ENCODE assay signal across 19 cellular contexts in the genomic region with DNA sequence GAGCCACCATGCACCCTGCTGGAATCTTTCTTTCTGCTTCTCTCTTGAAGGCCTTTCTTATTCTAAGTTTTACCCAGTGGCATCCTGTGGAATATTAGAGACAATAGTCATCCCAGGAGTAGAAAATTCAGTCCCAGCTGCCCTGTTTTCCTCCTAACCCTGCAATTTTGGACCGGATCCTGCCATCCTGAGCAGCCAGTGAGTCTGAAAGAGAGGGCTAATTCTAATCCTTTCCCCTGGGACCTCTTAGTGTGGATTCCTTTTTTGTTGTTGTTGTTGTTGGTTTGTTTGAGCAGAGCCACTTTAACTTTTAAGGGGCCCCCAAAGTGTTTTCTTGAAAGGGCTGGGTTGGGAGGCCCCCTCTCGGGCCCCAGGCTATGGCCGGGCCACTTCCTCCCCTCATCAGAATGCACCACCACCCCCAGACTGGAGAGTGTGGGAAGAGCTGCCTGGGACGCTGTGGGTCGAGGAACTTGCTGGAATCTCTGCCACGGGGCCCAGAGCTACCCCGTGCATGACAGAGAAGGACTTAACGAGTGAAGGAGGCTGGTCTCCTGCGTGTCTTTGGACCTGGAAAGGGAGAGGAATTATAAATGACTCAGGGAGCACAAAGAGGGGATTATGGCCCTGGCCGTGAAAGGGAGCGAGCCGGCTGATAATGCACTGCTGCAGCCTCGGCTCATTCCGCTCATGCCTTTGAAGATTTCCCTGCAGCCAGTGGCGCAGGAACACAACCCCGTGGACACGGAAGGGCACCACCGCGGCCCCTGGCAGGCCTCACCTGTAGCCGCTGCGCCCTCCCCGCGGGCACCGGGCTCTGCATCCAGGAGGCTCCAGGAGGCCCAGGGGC.
A peak's percentile ranks its signal among the peaks of the same experiment; 100 is the strongest.
DNase-seq lines count a peak whose midpoint lies in the region; ATAC-seq and TF ChIP-seq lines count a peak whose summit lies in the region.
"Had no signal": no experiment of that assay in that cellular context is flagged by ENCODE, and none has a peak within 500 bp of the region (broad histone marks: within the 10 kb centered on the region; RNA-seq: fewer than 3 reads in every experiment).

No MANE protein-coding gene starts in this region.

- TF ChIP-seq CTCF in WERI-Rb-1 (IDR thresholded peaks at IDR 0.05; ENCODE audit: low read depth, low read length): no peak
- TF ChIP-seq CTCF in hepatocyte (IDR thresholded peaks at IDR 0.05; ENCODE audit: poor library complexity): no peak
- TF ChIP-seq CTCF in neural cell (IDR thresholded peaks at IDR 0.05; ENCODE audit: poor library complexity, severe bottlenecking): no peak
- TF ChIP-seq CTCF in tibial artery (IDR thresholded peaks at IDR 0.05): no peak
- TF ChIP-seq CTCF in psoas muscle (IDR thresholded peaks at IDR 0.05): no peak

- no peak for TF ChIP-seq RAD21 in neural cell (conservative IDR thresholded peaks at IDR 0.05)

- H3K4me3 ChIP-seq in WERI-Rb-1 (ENCODE audit: low read depth, low read length) (no peak overlapping the region), hepatocyte (no peak overlapping the region), neural cell (ENCODE audit: low read length) (no peak overlapping the region), tibial artery (no peak overlapping the region), psoas muscle (no peak overlapping the region)
- H3K4me3 ChIP-seq: breast epithelium, lung, vagina had no signal

- H3K4me1 ChIP-seq in hepatocyte (ENCODE audit: insufficient read depth): peaks cover 3% of the 10 kb centered on the region
- peaks cover 0 to 30% (median 18%) of the 10 kb centered on the region in 4 donors for H3K4me1 ChIP-seq in tibial artery
- no peaks in the 10 kb centered on the region for H3K4me1 ChIP-seq in psoas muscle
- H3K4me1 ChIP-seq: breast epithelium, vagina had no signal

- no peaks in the 10 kb centered on the region for H3K36me3 ChIP-seq in WERI-Rb-1
- H3K36me3 ChIP-seq in hepatocyte (replicated peaks; ENCODE audit: insufficient read depth, low read depth): no peaks in the 10 kb centered on the region
- H3K36me3 ChIP-seq in neural cell (ENCODE audit: insufficient read depth, low read length): no peaks in the 10 kb centered on the region
- H3K36me3 ChIP-seq in tibial artery: no peaks in the 10 kb centered on the region
- no peaks in the 10 kb centered on the region for H3K36me3 ChIP-seq in psoas muscle (ENCODE audit: insufficient read depth in 1 of 2, low read depth in 1 of 2)
- H3K36me3 ChIP-seq: breast epithelium, vagina had no signal

- no peak for ATAC-seq in stimulated activated naive CD8-positive, alpha-beta T cell treated with anti-CD3 and anti-CD28 coated beads, Interleukin-15, Interleukin-2, amounts not matched to agents 100 U/mL and 50 U/mL, for 24 hours
- no peak for ATAC-seq in psoas muscle
- ATAC-seq: effector memory CD8-positive, alpha-beta T cell had no signal

- no peaks in the 10 kb centered on the region for H3K27me3 ChIP-seq in WERI-Rb-1 (ENCODE audit: insufficient read depth, low read depth, severe bottlenecking)
- H3K27me3 ChIP-seq in hepatocyte: peaks cover 5% of the 10 kb centered on the region
- no peaks in the 10 kb centered on the region for H3K27me3 ChIP-seq in neural cell (ENCODE audit: insufficient read depth, low read depth, low read length)
- no peaks in the 10 kb centered on the region for H3K27me3 ChIP-seq in tibial artery
- H3K27me3 ChIP-seq in psoas muscle (ENCODE audit: insufficient read depth in 3 of 3, low read length in 2 of 3): peaks cover 0 to 17% (median 0%) of the 10 kb centered on the region in 3 donors
- H3K27me3 ChIP-seq: vagina had no signal

- peak overlapping the region; percentile 71 for H3K4me2 ChIP-seq in hepatocyte
- H3K4me2 ChIP-seq in neural cell (ENCODE audit: low read length): no peak overlapping the region

- intact Hi-C loops in tibial artery (cut with DNase I; ENCODE audit: low total_unique reads) (no loop called here), psoas muscle (cut with DNase I) (no loop called here)

- H2AFZ ChIP-seq in hepatocyte (peak overlapping the region; percentile 26), neural cell (ENCODE audit: low read depth, low read length) (peak overlapping the region; percentile 21)

- no peaks in the 10 kb centered on the region for H3K9me2 ChIP-seq in hepatocyte (replicated peaks; ENCODE audit: insufficient read depth)
- no peaks in the 10 kb centered on the region for H3K9me2 ChIP-seq in neural cell (ENCODE audit: insufficient read depth, low read length)

- H3K9ac ChIP-seq in neural cell (ENCODE audit: low read length): no peak overlapping the region

- no peaks in the 10 kb centered on the region for H3K79me2 ChIP-seq in hepatocyte
- no peaks in the 10 kb centered on the region for H3K79me2 ChIP-seq in neural cell (replicated peaks; ENCODE audit: insufficient read depth, low read length)

- H3K27ac ChIP-seq in WERI-Rb-1 (no peak overlapping the region), hepatocyte (no peak overlapping the region), neural cell (ENCODE audit: low read length) (no peak overlapping the region), tibial artery (peak overlapping the region in 1 of 2 donors; percentile 48), psoas muscle (no peak overlapping the region)
- H3K27ac ChIP-seq: breast epithelium, vagina had no signal

- no peak for TF ChIP-seq EP300 in neural cell (conservative IDR thresholded peaks at IDR 0.05; ENCODE audit: poor library complexity, severe bottlenecking)

- DNase-seq in EL: peak; percentile 10
- DNase-seq in WERI-Rb-1: peak; percentile 73
- DNase-seq in hepatocyte (ENCODE audit: low spot score): peak; percentile 47
- no peak for DNase-seq in stimulated activated naive CD8-positive, alpha-beta T cell treated with anti-CD3 and anti-CD28 coated beads, Interleukin-15, Interleukin-2, amounts not matched to agents 100 U/mL and 50 U/mL, for 24 hours
- DNase-seq in tibial artery: no peak
- no peak for DNase-seq in psoas muscle
- no peak for DNase-seq in hippocampal formation (lab: John Stamatoyannopoulos, UW)
- DNase-seq: activated CD4-positive, alpha-beta T cell treated with anti-CD3 and anti-CD28 coated beads for 1 hour; activated naive CD4-positive, alpha-beta T cell treated with anti-CD3 and anti-CD28 coated beads, Interleukin-2, amount 10 ng/mL, durations not matched to agents 7 days and 5 days; CD4-positive, alpha-beta memory T cell; effector memory CD8-positive, alpha-beta T cell; Kasumi-1; NCI-H1436; NCI-H345; stimulated activated naive CD4-positive, alpha-beta T cell had no signal

- H3K9me3 ChIP-seq in WERI-Rb-1 (ENCODE audit: severe bottlenecking) (peaks cover 8% of the 10 kb centered on the region), hepatocyte (ENCODE audit: low read depth) (no peaks in the 10 kb centered on the region), neural cell (ENCODE audit: low read length) (no peaks in the 10 kb centered on the region), tibial artery (peaks cover 0 to 6% (median 0%) of the 10 kb centered on the region in 3 donors), psoas muscle (no peaks in the 10 kb centered on the region)
- H3K9me3 ChIP-seq: breast epithelium, vagina had no signal

- H4K20me1 ChIP-seq in hepatocyte (ENCODE audit: insufficient read depth, poor library complexity, severe bottlenecking) (no peaks in the 10 kb centered on the region), neural cell (ENCODE audit: insufficient read depth) (no peaks in the 10 kb centered on the region)

- 12% methylated on average over 18 of the region's 24 CpGs for WGBS in hepatocyte (ENCODE audit: low lambda C conversion rate, missing lambda C conversion rate)
- 25 to 27% (median 27%) methylated on average over 23 to 24 of the region's 24 CpGs for WGBS in psoas muscle, 3 donors

- H3F3A ChIP-seq in neural cell (ENCODE audit: insufficient read depth, low read length, poor library complexity, severe bottlenecking): no peaks in the 10 kb centered on the region

TF ChIP-seq in neural cell, 6 proteins besides CTCF, POLR2A, EP300 and RAD21:
- TF ChIP-seq EZH2 (IDR thresholded peaks at IDR 0.05; ENCODE audit: borderline replicate concordance, insufficient read depth, low read length, poor library complexity, severe bottlenecking): no peak
- no peak for TF ChIP-seq TAF1 (IDR thresholded peaks at IDR 0.05; ENCODE audit: low read depth)
- TF ChIP-seq, protein P1, sequence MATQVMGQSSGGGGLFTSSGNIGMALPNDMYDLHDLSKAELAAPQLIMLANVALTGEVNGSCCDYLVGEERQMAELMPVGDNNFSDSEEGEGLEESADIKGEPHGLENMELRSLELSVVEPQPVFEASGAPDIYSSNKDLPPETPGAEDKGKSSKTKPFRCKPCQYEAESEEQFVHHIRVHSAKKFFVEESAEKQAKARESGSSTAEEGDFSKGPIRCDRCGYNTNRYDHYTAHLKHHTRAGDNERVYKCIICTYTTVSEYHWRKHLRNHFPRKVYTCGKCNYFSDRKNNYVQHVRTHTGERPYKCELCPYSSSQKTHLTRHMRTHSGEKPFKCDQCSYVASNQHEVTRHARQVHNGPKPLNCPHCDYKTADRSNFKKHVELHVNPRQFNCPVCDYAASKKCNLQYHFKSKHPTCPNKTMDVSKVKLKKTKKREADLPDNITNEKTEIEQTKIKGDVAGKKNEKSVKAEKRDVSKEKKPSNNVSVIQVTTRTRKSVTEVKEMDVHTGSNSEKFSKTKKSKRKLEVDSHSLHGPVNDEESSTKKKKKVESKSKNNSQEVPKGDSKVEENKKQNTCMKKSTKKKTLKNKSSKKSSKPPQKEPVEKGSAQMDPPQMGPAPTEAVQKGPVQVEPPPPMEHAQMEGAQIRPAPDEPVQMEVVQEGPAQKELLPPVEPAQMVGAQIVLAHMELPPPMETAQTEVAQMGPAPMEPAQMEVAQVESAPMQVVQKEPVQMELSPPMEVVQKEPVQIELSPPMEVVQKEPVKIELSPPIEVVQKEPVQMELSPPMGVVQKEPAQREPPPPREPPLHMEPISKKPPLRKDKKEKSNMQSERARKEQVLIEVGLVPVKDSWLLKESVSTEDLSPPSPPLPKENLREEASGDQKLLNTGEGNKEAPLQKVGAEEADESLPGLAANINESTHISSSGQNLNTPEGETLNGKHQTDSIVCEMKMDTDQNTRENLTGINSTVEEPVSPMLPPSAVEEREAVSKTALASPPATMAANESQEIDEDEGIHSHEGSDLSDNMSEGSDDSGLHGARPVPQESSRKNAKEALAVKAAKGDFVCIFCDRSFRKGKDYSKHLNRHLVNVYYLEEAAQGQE (IDR thresholded peaks at IDR 0.05; ENCODE audit: borderline replicate concordance): no peak
- TF ChIP-seq SMC3 (conservative IDR thresholded peaks at IDR 0.05; ENCODE audit: poor library complexity): no peak
- no peak for TF ChIP-seq MXI1 (conservative IDR thresholded peaks at IDR 0.05; ENCODE audit: poor library complexity, severe bottlenecking)
- TF ChIP-seq POLR2AphosphoS5 (IDR thresholded peaks at IDR 0.05): no peak

Comparison
In these comparisons a context has a peak if more than half of its experiments do, and no peak if none do; other contexts are left out.
1. DNase-seq: peak in EL (single experiment), WERI-Rb-1 (single experiment) and hepatocyte (single experiment); none in stimulated activated naive CD8-positive, alpha-beta T cell treated with anti-CD3 and anti-CD28 coated beads, Interleukin-15, Interleukin-2, amounts not matched to agents 100 U/mL and 50 U/mL, for 24 hours (single experiment), tibial artery (0 of 2), psoas muscle (0 of 2) and hippocampal formation (0 of 2).